In the genomic region with DNA sequence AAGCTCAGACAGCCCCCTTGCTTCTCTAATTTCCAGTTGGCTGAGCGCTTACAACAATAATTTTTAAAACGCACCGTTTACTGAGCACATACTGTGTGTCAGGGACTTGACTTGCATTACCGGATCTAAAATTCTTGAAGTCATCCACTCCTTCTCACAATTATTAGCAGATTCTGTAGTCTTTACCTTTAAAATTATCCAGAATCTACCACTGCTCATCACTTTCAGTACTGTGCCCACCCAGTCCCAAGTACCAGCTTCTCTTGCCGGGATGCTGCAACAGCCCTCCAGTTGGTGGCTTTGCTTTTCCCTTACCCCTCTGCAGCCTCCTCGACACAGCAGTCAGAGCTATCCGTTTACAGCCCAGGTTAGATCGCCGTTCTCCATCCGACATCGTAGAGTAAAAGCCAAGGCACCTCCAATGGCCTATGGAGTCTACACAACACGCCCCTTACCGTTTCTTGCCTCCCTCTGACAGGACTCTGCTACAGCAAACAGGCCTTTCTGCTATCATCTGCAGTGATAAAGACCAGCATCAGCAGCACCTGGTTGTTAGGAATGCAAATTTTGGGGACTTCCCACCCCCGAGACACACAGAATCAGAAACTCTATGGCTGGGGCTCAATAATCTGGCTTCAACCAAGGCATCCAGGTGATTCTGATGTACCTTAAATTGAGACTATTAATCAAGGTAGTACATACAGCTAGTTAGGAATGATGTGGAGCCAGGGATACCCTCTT, we compare ENCODE assay signal across 8 cellular contexts.
DNase-seq lines count a peak whose midpoint lies in the region; TF ChIP-seq lines count a peak whose summit lies in the region.

No MANE protein-coding gene starts in this region.

- no peak overlapping the region for H2BK120ac ChIP-seq in mesenchymal stem cell (ENCODE audit: low read depth, low read length)

- peak overlapping the region; percentile 74 to 92 for H3K18ac ChIP-seq in mesenchymal stem cell (ENCODE audit: low read depth in 1 of 2, low read length in 2 of 2)

- H3K4me1 ChIP-seq in HUES48 (ENCODE audit: control insufficient read depth, insufficient read depth, low read length) (peaks cover 16% of the 10 kb centered on the region), mesenchymal stem cell (ENCODE audit: control insufficient read depth, insufficient read depth, low read depth, low read length) (peaks cover 8% of the 10 kb centered on the region), vagina (peaks cover 15% of the 10 kb centered on the region)

- peak overlapping the region; percentile 96 for H4K8ac ChIP-seq in mesenchymal stem cell (ENCODE audit: low read length)

- H2AFZ ChIP-seq in mesenchymal stem cell (ENCODE audit: low read depth, low read length), result peak overlapping the region; percentile 78

- DNase-seq in GM12865 (ENCODE audit: low read depth) (peak; percentile 14), mesenchymal stem cell (no peak), vagina (ENCODE audit: extremely low spot score in 2 of 2) (no peak), NCI-H1436 (lab: John Stamatoyannopoulos, UW) (no peak), occipital lobe (lab: John Stamatoyannopoulos, UW) (no peak)
- DNase-seq in stimulated activated CD4-positive, alpha-beta T cell treated with anti-CD3 and anti-CD28 coated beads, Interleukin-4, amount 100 ng/mL, for 24 hours, result no peak

- peak overlapping the region; percentile 73 to 97 for H2BK12ac ChIP-seq in mesenchymal stem cell (ENCODE audit: low read length in 2 of 2)

- peak overlapping the region; percentile 78 to 93 (median 89) for H3K4me3 Mint-ChIP-seq in brain

- H3K4me3 ChIP-seq in GM12865 (ENCODE audit: low read depth, low read length), result peak overlapping the region; percentile 40
- peak overlapping the region; percentile 69 for H3K4me3 ChIP-seq in HUES48 (ENCODE audit: low read depth, low read length)
- peak overlapping the region; percentile 71 to 83 for H3K4me3 ChIP-seq in mesenchymal stem cell (ENCODE audit: insufficient read depth in 1 of 2, low read depth in 1 of 2, low read length in 2 of 2)
- H3K4me3 ChIP-seq in vagina, result peak overlapping the region; percentile 50 to 65

- peaks cover 9% of the 10 kb centered on the region for H3K27me3 Mint-ChIP-seq in brain

- H3K36me3 ChIP-seq in HUES48 (ENCODE audit: control insufficient read depth, insufficient read depth, low read length), result no peaks in the 10 kb centered on the region
- no peaks in the 10 kb centered on the region for H3K36me3 ChIP-seq in mesenchymal stem cell (ENCODE audit: control insufficient read depth in 1 of 2, insufficient read depth in 2 of 2, low read depth in 1 of 2, low read length in 2 of 2)
- no peaks in the 10 kb centered on the region for H3K36me3 ChIP-seq in vagina

- intact Hi-C loops in vagina (cut with DNase I), result loop anchor here (1.0 kb wide), 1 partner anchor 126 kb away; no protein-coding TSS in a partner anchor

- TF ChIP-seq CTCF in GM12865 (IDR thresholded peaks at IDR 0.05; ENCODE audit: insufficient read depth, low read depth, low read length, missing control alignments), result no peak
- TF ChIP-seq CTCF in brain (conservative IDR thresholded peaks at IDR 0.05), result no peak
- no peak for TF ChIP-seq CTCF in vagina (IDR thresholded peaks at IDR 0.05)

- H3K9ac ChIP-seq in HUES48 (ENCODE audit: low read depth, low read length) (no peak overlapping the region), mesenchymal stem cell (ENCODE audit: low read length) (peak overlapping the region; percentile 94)

- H3K23ac ChIP-seq in mesenchymal stem cell (ENCODE audit: low read length in 2 of 2), result peak overlapping the region in 1 of 2 experiments; percentile 14

- WGBS in mesenchymal stem cell, result 63% methylated on average over 14 of the region's 14 CpGs

- H3K27ac ChIP-seq in HUES48 (ENCODE audit: low read depth, low read length), result no peak overlapping the region
- H3K27ac ChIP-seq in mesenchymal stem cell (ENCODE audit: low read length, poor library complexity, severe bottlenecking), result no peak overlapping the region
- H3K27ac ChIP-seq in vagina, result peak overlapping the region; percentile 86

- peak overlapping the region; percentile 99 for H3K4me2 ChIP-seq in mesenchymal stem cell (ENCODE audit: low read length, poor library complexity, severe bottlenecking)

- peak overlapping the region; percentile 61 for H2AK5ac ChIP-seq in mesenchymal stem cell (ENCODE audit: low read length, severe bottlenecking)

- H3K4ac ChIP-seq in mesenchymal stem cell (ENCODE audit: low read depth in 1 of 2, low read length in 2 of 2), result peak overlapping the region; percentile 13 to 47

- peak overlapping the region in 1 of 2 experiments; percentile 42 for H3K14ac ChIP-seq in mesenchymal stem cell (ENCODE audit: low read length in 2 of 2)

- peak overlapping the region; percentile 42 to 100 (median 97) for H3K27ac Mint-ChIP-seq in brain

- no peak overlapping the region for H2BK5ac ChIP-seq in mesenchymal stem cell (ENCODE audit: low read depth, low read length, poor library complexity, severe bottlenecking)

- no peak for TF ChIP-seq POLR2A in vagina (IDR thresholded peaks at IDR 0.05)

- H3K9me3 ChIP-seq in HUES48 (ENCODE audit: control insufficient read depth, insufficient read depth, low read length) (no peaks in the 10 kb centered on the region), mesenchymal stem cell (ENCODE audit: control insufficient read depth, low read length) (no peaks in the 10 kb centered on the region), vagina (no peaks in the 10 kb centered on the region)

- H4K91ac ChIP-seq in mesenchymal stem cell (ENCODE audit: low read length), result peak overlapping the region; percentile 57

- peaks cover 1% of the 10 kb centered on the region for H3K79me1 ChIP-seq in mesenchymal stem cell (replicated peaks; ENCODE audit: low read length, poor library complexity, severe bottlenecking)

- peaks cover 11% of the 10 kb centered on the region for H3K27me3 ChIP-seq in HUES48 (ENCODE audit: control insufficient read depth, insufficient read depth, low read length)
- no peaks in the 10 kb centered on the region for H3K27me3 ChIP-seq in mesenchymal stem cell (ENCODE audit: control insufficient read depth in 1 of 2, insufficient read depth in 1 of 2, low read length in 2 of 2)
- H3K27me3 ChIP-seq in vagina, result no peaks in the 10 kb centered on the region

- peaks cover 23% of the 10 kb centered on the region for H3K4me1 Mint-ChIP-seq in brain

- peaks cover 3 to 11% (median 4%) of the 10 kb centered on the region in 5 experiments for H3K9me3 Mint-ChIP-seq in brain

- H3K36me3 Mint-ChIP-seq in brain, result no peaks in the 10 kb centered on the region

- H2BK15ac ChIP-seq in mesenchymal stem cell (ENCODE audit: low read depth, poor library complexity, severe bottlenecking), result peak overlapping the region; percentile 80
